Comparison of ENCODE assay signal across 9 cellular contexts in genomic region chr11:47950396-47950795, GRCh38. TPM values are rescaled to one million over a fixed set of nuclear protein-coding genes. Genes with fewer than 3 reads are reported as not detected.
DNase-seq lines count a peak whose midpoint lies in the region; ATAC-seq and TF ChIP-seq lines count a peak whose summit lies in the region.
"Had no signal": no experiment of that assay in that cellular context is flagged by ENCODE, and none has a peak within 500 bp of the region (broad histone marks: within the 10 kb centered on the region; RNA-seq: fewer than 3 reads in every experiment).

No MANE protein-coding gene starts in this region.

- H3K9me3 Mint-ChIP-seq in natural killer cell = no peaks in the 10 kb centered on the region
- no peaks in the 10 kb centered on the region for H3K9me3 Mint-ChIP-seq in endothelial cell (ENCODE audit: unreplicated experiment)

- H3K27ac Mint-ChIP-seq in natural killer cell = peak overlapping the region; percentile 65 to 79
- no peak overlapping the region for H3K27ac Mint-ChIP-seq in endothelial cell (ENCODE audit: unreplicated experiment)

- intact Hi-C loops in natural killer cell (cut with micrococcal nuclease) = loop anchor here (5.0 kb wide), 1 partner anchor 62 kb away; no protein-coding TSS in a partner anchor

- H3K27me3 Mint-ChIP-seq in natural killer cell (ENCODE audit: low read depth in 2 of 2) (no peaks in the 10 kb centered on the region), endothelial cell (ENCODE audit: unreplicated experiment) (peaks cover 10% of the 10 kb centered on the region)

- H3K36me3 Mint-ChIP-seq in natural killer cell (no peaks in the 10 kb centered on the region), endothelial cell (ENCODE audit: low read depth, unreplicated experiment) (no peaks in the 10 kb centered on the region)

- H3K4me1 Mint-ChIP-seq in natural killer cell = peaks cover 7 to 20% of the 10 kb centered on the region in 2 donors
- peaks cover 2% of the 10 kb centered on the region for H3K4me1 Mint-ChIP-seq in endothelial cell (ENCODE audit: unreplicated experiment)

- no peak for TF ChIP-seq CTCF in natural killer cell (IDR thresholded peaks at IDR 0.05)
- TF ChIP-seq CTCF in endothelial cell (IDR thresholded peaks at IDR 0.05; ENCODE audit: unreplicated experiment) = no peak

- ATAC-seq in HG03432 (IDR thresholded peaks at IDR 0.05; ENCODE audit: unreplicated experiment) (peak; percentile 64), natural killer cell (peak; percentile 90 to 95 (median 93)), HG03280 (IDR thresholded peaks at IDR 0.05; ENCODE audit: unreplicated experiment) (no peak)

- peak; percentile 61 for DNase-seq in Daoy (ENCODE audit: low read depth)
- peak; percentile 20 to 49 for DNase-seq in activated CD8-positive, alpha-beta memory T cell treated with anti-CD3 and anti-CD28 coated beads for 4 hours (ENCODE audit: low read depth in 2 of 2)
- DNase-seq in natural killer cell = peak; percentile 30
- DNase-seq in endothelial cell (ENCODE audit: low spot score) = no peak
- DNase-seq in HT-29 (ENCODE audit: low spot score) = no peak
- no peak for DNase-seq in NK-92 treated with Interleukin-12 subunit alpha and Interleukin-12 subunit beta, amount 100 ng/mL, for 24 hours (lab: John Stamatoyannopoulos, UW)
- DNase-seq: anterior cingulate cortex had no signal

- H3K4me3 Mint-ChIP-seq in natural killer cell (peak overlapping the region; percentile 47), endothelial cell (ENCODE audit: unreplicated experiment) (no peak overlapping the region)

RNA-seq across cellular contexts. Expression of gene PTPRJ, which starts 30.0 kb away (rescaled TPM):
- total RNA-seq in Daoy (2014; rRNA removed; shearing (Covaris generic)) = 17.0 and 17.6 TPM in 2 replicates
- total RNA-seq in natural killer cell (100 to 1,000 TPM; 110 to 127 (median 111) TPM), endothelial cell (ENCODE audit: unreplicated experiment) (1.6 TPM)
- total RNA-seq in HT-29 (2014; rRNA removed; shearing (Covaris generic)) = 11.6 and 16.3 TPM in 2 replicates

Comparison
In these comparisons a context has a peak if more than half of its experiments do, and no peak if none do; other contexts are left out.
1. DNase-seq: peak in Daoy (single experiment), activated CD8-positive, alpha-beta memory T cell treated with anti-CD3 and anti-CD28 coated beads for 4 hours (2 of 2) and natural killer cell (single experiment); none in endothelial cell (single experiment), HT-29 (single experiment) and NK-92 treated with Interleukin-12 subunit alpha and Interleukin-12 subunit beta, amount 100 ng/mL, for 24 hours (single experiment).